In genomic region chr9:120780367-120780766, GRCh38 we compare ENCODE assay signal across 22 cellular contexts.
"Had no signal": no experiment of that assay in that cellular context is flagged by ENCODE, and none has a peak within 500 bp of the region (broad histone marks: within the 10 kb centered on the region; RNA-seq: fewer than 3 reads in every experiment).

No MANE protein-coding gene starts in this region.

- H3K4me3 ChIP-seq: dorsolateral prefrontal cortex, esophagus muscularis mucosa, gastrocnemius medialis, heart right ventricle, left ventricle myocardium inferior, lung, right atrium auricular region, stomach, thoracic aorta, transverse colon had no signal

- H3K27me3 ChIP-seq: dorsolateral prefrontal cortex, esophagus muscularis mucosa, gastrocnemius medialis, heart right ventricle, right atrium auricular region, stomach, transverse colon had no signal

- ATAC-seq: gastrocnemius medialis, heart right ventricle, left cardiac atrium had no signal

- H3K27ac Mint-ChIP-seq: nephron progenitor cell had no signal

- H3K9me3 Mint-ChIP-seq: nephron progenitor cell had no signal

- H3K27ac ChIP-seq: dorsolateral prefrontal cortex, epithelial cell of prostate, esophagus muscularis mucosa, gastrocnemius medialis, heart right ventricle, left ventricle myocardium inferior, right atrium auricular region, stomach, thoracic aorta, transverse colon had no signal

- H3K9me3 ChIP-seq: esophagus muscularis mucosa, gastrocnemius medialis, heart right ventricle, left ventricle myocardium inferior, right atrium auricular region, stomach, thoracic aorta, transverse colon had no signal

- DNase-seq: cortex of kidney; dorsolateral prefrontal cortex; effector CD8-positive, alpha-beta T cell; gastrocnemius medialis; heart right ventricle; kidney; left cardiac atrium; left ventricle myocardium inferior; mesenchymal stem cell; midbrain; nephron progenitor cell; small intestine; stimulated activated CD4-positive, alpha-beta T cell treated with anti-CD3 and anti-CD28 coated beads, Interleukin-12 subunit alpha, Interleukin-12 subunit beta, amount 100 ng/mL, for 4 hours; stimulated activated naive CD4-positive, alpha-beta T cell; stomach; substantia nigra; transverse colon had no signal

- H3K4me1 ChIP-seq: right atrium auricular region had no signal

- H3K4me3 Mint-ChIP-seq: nephron progenitor cell had no signal
